Comparison of ENCODE assay signal across 18 cellular contexts in genomic region chr5:110968246-110969005, GRCh38.
"Had no signal": no experiment of that assay in that cellular context is flagged by ENCODE, and none has a peak within 500 bp of the region (broad histone marks: within the 10 kb centered on the region; RNA-seq: fewer than 3 reads in every experiment).

No MANE protein-coding gene starts in this region.

- H3K36me3 ChIP-seq: lower lobe of right lung, sigmoid colon, stomach had no signal

- H3K4me3 ChIP-seq: coronary artery, lower lobe of right lung, sigmoid colon, stomach, testis had no signal

- ATAC-seq: activated CD8-positive, alpha-beta T cell treated with anti-CD3 and anti-CD28 coated beads for 36 hours; activated naive CD8-positive, alpha-beta T cell treated with anti-CD3 and anti-CD28 coated beads, Interleukin-2, amount 50 U/mL, for 24 hours; left cardiac atrium; lower lobe of right lung; natural killer cell; stimulated activated effector memory CD8-positive, alpha-beta T cell treated with anti-CD3 and anti-CD28 coated beads, Interleukin-12 subunit alpha, Interleukin-12 subunit beta, amount 100 ng/mL, for 72 hours had no signal

- H3K79me2 ChIP-seq: parathyroid adenoma had no signal

- H3K27me3 ChIP-seq: sigmoid colon, stomach, testis had no signal

- H3K9ac ChIP-seq: parathyroid adenoma had no signal

- H2AFZ ChIP-seq: parathyroid adenoma had no signal

- H3K27ac ChIP-seq: coronary artery, lower lobe of right lung, parathyroid adenoma, sigmoid colon, stomach, testis had no signal

- H3K4me1 ChIP-seq: lower lobe of right lung, parathyroid adenoma, stomach, testis had no signal

- DNase-seq: activated CD4-positive, alpha-beta T cell treated with anti-CD3 and anti-CD28 coated beads for 48 hours; activated CD4-positive, CD25-positive, alpha-beta regulatory T cell; activated CD8-positive, alpha-beta T cell treated with anti-CD3 and anti-CD28 coated beads for 36 hours; activated naive CD4-positive, alpha-beta T cell treated with Interleukin-2 at 50 U/mL for 16 hours; activated naive CD8-positive, alpha-beta T cell treated with anti-CD3 and anti-CD28 coated beads, Interleukin-2, amount 50 U/mL, for 24 hours; activated T-cell treated with anti-CD3 and anti-CD28 coated beads, Interleukin-2, amount 50 U/mL, for 1 hour; aorta; left cardiac atrium; lower lobe of right lung; natural killer cell; sigmoid colon; stimulated activated CD4-positive, alpha-beta T cell treated with anti-CD3 and anti-CD28 coated beads, Interleukin-4, amount 100 ng/mL, for 24 hours; stomach; T1000; testis had no signal

- H3K9me3 ChIP-seq: lower lobe of right lung, stomach, testis had no signal
